In the genomic region with DNA sequence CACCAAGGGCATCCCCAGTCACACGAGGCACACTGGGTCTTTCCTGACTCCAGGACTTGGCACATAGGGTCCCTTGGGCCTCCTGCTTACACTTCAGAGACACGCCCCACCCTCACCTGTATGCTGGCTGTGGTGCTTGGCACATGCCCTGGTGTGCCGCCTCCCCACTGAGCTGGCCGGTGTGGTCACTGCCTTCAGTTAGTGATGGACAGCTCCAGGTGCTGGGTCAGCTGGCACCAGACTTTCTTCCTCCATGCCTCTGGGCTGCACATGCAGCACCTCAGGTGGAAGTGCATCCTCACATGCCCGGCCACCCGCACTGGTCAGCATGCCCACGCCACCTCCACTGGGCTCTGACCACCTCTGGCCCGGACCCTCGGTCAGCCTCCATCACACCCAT, we compare ENCODE assay signal across 30 cellular contexts. TPM values are rescaled to one million over a fixed set of nuclear protein-coding genes. Genes with fewer than 3 reads are reported as not detected.
DNase-seq lines count a peak whose midpoint lies in the region; ATAC-seq and TF ChIP-seq lines count a peak whose summit lies in the region.
"Had no signal": no experiment of that assay in that cellular context is flagged by ENCODE, and none has a peak within 500 bp of the region (broad histone marks: within the 10 kb centered on the region; RNA-seq: fewer than 3 reads in every experiment).

No MANE protein-coding gene starts in this region.

- peak overlapping the region; percentile 31 for H3K27ac Mint-ChIP-seq in T-helper 1 cell treated with Interleukin-12 subunit alpha and Interleukin-12 subunit beta and Interleukin-4 antibody, amounts not matched to agents 30 μg/mL and 1 μg/mL, for 36 hours
- H3K27ac Mint-ChIP-seq in naive thymus-derived CD4-positive, alpha-beta T cell, result peak overlapping the region in 5 of 9 donors; percentile 4 to 97 (median 95)
- H3K27ac Mint-ChIP-seq in stimulated activated effector memory CD8-positive, alpha-beta T cell treated with anti-CD3 and anti-CD28 coated beads, Interleukin-12 subunit alpha, Interleukin-12 subunit beta, amount 100 ng/mL, for 72 hours, result no peak overlapping the region
- H3K27ac Mint-ChIP-seq in endothelial cell (ENCODE audit: unreplicated experiment), result no peak overlapping the region
- H3K27ac Mint-ChIP-seq: dendritic cell treated with granulocyte-macrophage colony-stimulating factor and Interleukin-4, amounts not matched to agents 40 ng/mL and 50 ng/mL, for 4 days; mesothelial cell of epicardium had no signal

- POLR2A ChIA-PET in naive thymus-derived CD4-positive, alpha-beta T cell (lab: Charles Lee), result interaction anchor here (1.5 to 35.0 kb wide), 4 partner anchors 15 to 192 kb away, joined by 4 to 4370 read pairs (median 542); partner anchors contain the start of genes FAM32A and KLF2

- H3K27me3 Mint-ChIP-seq in T-helper 1 cell treated with Interleukin-12 subunit alpha and Interleukin-12 subunit beta and Interleukin-4 antibody, amounts not matched to agents 30 μg/mL and 1 μg/mL, for 36 hours (ENCODE audit: low read depth), result no peaks in the 10 kb centered on the region
- no peaks in the 10 kb centered on the region for H3K27me3 Mint-ChIP-seq in naive thymus-derived CD4-positive, alpha-beta T cell
- H3K27me3 Mint-ChIP-seq in endothelial cell (ENCODE audit: unreplicated experiment), result peaks cover 13% of the 10 kb centered on the region

- DNase-seq in T-helper 1 cell, result no peak
- peak; percentile 67 for DNase-seq in cardiac septum (ENCODE audit: low spot score)
- DNase-seq in heart right ventricle, result no peak
- no peak for DNase-seq in naive thymus-derived CD4-positive, alpha-beta T cell
- DNase-seq in stimulated activated effector memory CD8-positive, alpha-beta T cell treated with anti-CD3 and anti-CD28 coated beads, Interleukin-12 subunit alpha, Interleukin-12 subunit beta, amount 100 ng/mL, for 72 hours (ENCODE audit: low spot score in 2 of 2), result no peak
- no peak for DNase-seq in endothelial cell (ENCODE audit: low spot score)
- DNase-seq: activated CD4-positive, alpha-beta T cell treated with anti-CD3 and anti-CD28 coated beads for 1 hour; activated naive CD4-positive, alpha-beta T cell treated with anti-CD3 and anti-CD28 coated beads, Interleukin-2, amount 50 U/mL, for 16 hours; activated T-cell treated with anti-CD3 and anti-CD28 coated beads, Interleukin-2, amount 50 U/mL, for 48 hours; caudate nucleus; hippocampal formation; KG1; left ventricle myocardium superior; MM.1S; NCI-H1417 treated with DMSO at 0.1 percent for 48 hours; NCI-H2081 treated with DMSO at 0.1 percent for 48 hours; NCI-H345; stimulated activated CD4-positive, alpha-beta T cell treated with anti-CD3 and anti-CD28 coated beads, Interleukin-12 subunit alpha, Interleukin-12 subunit beta, amount 100 ng/mL, for 4 hours; stimulated activated CD4-positive, alpha-beta T cell treated with anti-CD3 and anti-CD28 coated beads, Interleukin-4, amount 100 ng/mL, for 4 hours; stimulated activated naive CD4-positive, alpha-beta T cell treated with Interleukin-2 at 50 U/mL for 16 hours; testis had no signal

- no peak overlapping the region for H3K4me3 ChIP-seq in heart right ventricle
- H3K4me3 ChIP-seq in naive thymus-derived CD4-positive, alpha-beta T cell (ENCODE audit: low read length), result no peak overlapping the region
- H3K4me3 ChIP-seq: GM12878, pancreas, right atrium auricular region, testis had no signal

- no peak overlapping the region for H3K27ac ChIP-seq in heart right ventricle
- H3K27ac ChIP-seq in naive thymus-derived CD4-positive, alpha-beta T cell (ENCODE audit: low read depth, low read length), result peak overlapping the region; percentile 64
- H3K27ac ChIP-seq: 22Rv1, pancreas, right atrium auricular region, testis had no signal

- no peaks in the 10 kb centered on the region for H3K27me3 ChIP-seq in heart right ventricle
- H3K27me3 ChIP-seq in naive thymus-derived CD4-positive, alpha-beta T cell (ENCODE audit: control insufficient read depth in 2 of 2, insufficient read depth in 2 of 2, low read length in 2 of 2), result no peaks in the 10 kb centered on the region
- H3K27me3 ChIP-seq: pancreas, right atrium auricular region, testis had no signal

- CTCF ChIA-PET in naive thymus-derived CD4-positive, alpha-beta T cell (lab: Charles Lee), result interaction anchor here (0.6 to 2.5 kb wide), 6 partner anchors 9 to 155 kb away, joined by 3 to 16 read pairs (median 3); no protein-coding TSS in a partner anchor

- H3K9me3 ChIP-seq in heart right ventricle, result no peaks in the 10 kb centered on the region
- no peaks in the 10 kb centered on the region for H3K9me3 ChIP-seq in naive thymus-derived CD4-positive, alpha-beta T cell (ENCODE audit: control insufficient read depth in 2 of 3, low read length in 3 of 3)
- H3K9me3 ChIP-seq: pancreas, right atrium auricular region, testis had no signal

- no peak overlapping the region for H3K4me3 Mint-ChIP-seq in T-helper 1 cell treated with Interleukin-12 subunit alpha and Interleukin-12 subunit beta and Interleukin-4 antibody, amounts not matched to agents 30 μg/mL and 1 μg/mL, for 36 hours
- H3K4me3 Mint-ChIP-seq in naive thymus-derived CD4-positive, alpha-beta T cell, result peak overlapping the region in 7 of 10 donors; percentile 2 to 67 (median 37)
- no peak overlapping the region for H3K4me3 Mint-ChIP-seq in stimulated activated effector memory CD8-positive, alpha-beta T cell treated with anti-CD3 and anti-CD28 coated beads, Interleukin-12 subunit alpha, Interleukin-12 subunit beta, amount 100 ng/mL, for 72 hours
- H3K4me3 Mint-ChIP-seq in endothelial cell (ENCODE audit: unreplicated experiment), result no peak overlapping the region
- H3K4me3 Mint-ChIP-seq: dendritic cell treated with granulocyte-macrophage colony-stimulating factor and Interleukin-4, amounts not matched to agents 40 ng/mL and 50 ng/mL, for 4 days; mesothelial cell of epicardium had no signal

- H3K36me3 ChIP-seq in heart right ventricle, result peaks cover 0 to 57% (median 23%) of the 10 kb centered on the region in 9 donors
- no peaks in the 10 kb centered on the region for H3K36me3 ChIP-seq in naive thymus-derived CD4-positive, alpha-beta T cell (ENCODE audit: control insufficient read depth in 2 of 3, insufficient read depth in 3 of 3, low read length in 3 of 3)

- intact Hi-C loops in cardiac septum (cut with DNase I), result no loop called here
- intact Hi-C loops in heart right ventricle (cut with DNase I), result loop anchor here in 1 of 10 donors (10.0 kb wide), 1 partner anchor 53 kb away; the partner anchor contains the start of gene KLF2
- intact Hi-C loops in naive thymus-derived CD4-positive, alpha-beta T cell (cut with micrococcal nuclease), result no loop called here

- H3K4me1 ChIP-seq in heart right ventricle, result peaks cover 19 to 57% (median 37%) of the 10 kb centered on the region in 9 donors
- peaks cover 75 to 92% of the 10 kb centered on the region in 2 donors for H3K4me1 ChIP-seq in naive thymus-derived CD4-positive, alpha-beta T cell (ENCODE audit: control insufficient read depth in 2 of 2, insufficient read depth in 2 of 2, low read length in 2 of 2)

- ATAC-seq in heart right ventricle (no peak), GM21526 (IDR thresholded peaks at IDR 0.05; ENCODE audit: low FRiP score, unreplicated experiment) (no peak)
- no peak for ATAC-seq in naive thymus-derived CD4-positive, alpha-beta T cell
- no peak for ATAC-seq in stimulated activated effector memory CD8-positive, alpha-beta T cell treated with anti-CD3 and anti-CD28 coated beads, Interleukin-12 subunit alpha, Interleukin-12 subunit beta, amount 100 ng/mL, for 72 hours
- ATAC-seq: GM12878, left ventricle myocardium superior, Panc1 had no signal

- peaks cover 48% of the 10 kb centered on the region for H3K36me3 Mint-ChIP-seq in T-helper 1 cell treated with Interleukin-12 subunit alpha and Interleukin-12 subunit beta and Interleukin-4 antibody, amounts not matched to agents 30 μg/mL and 1 μg/mL, for 36 hours (ENCODE audit: low read depth)
- H3K36me3 Mint-ChIP-seq in naive thymus-derived CD4-positive, alpha-beta T cell, result peaks cover 0 to 38% (median 4%) of the 10 kb centered on the region in 5 donors
- H3K36me3 Mint-ChIP-seq in stimulated activated effector memory CD8-positive, alpha-beta T cell treated with anti-CD3 and anti-CD28 coated beads, Interleukin-12 subunit alpha, Interleukin-12 subunit beta, amount 100 ng/mL, for 72 hours, result peaks cover 5% of the 10 kb centered on the region
- H3K36me3 Mint-ChIP-seq in endothelial cell (ENCODE audit: low read depth, unreplicated experiment), result peaks cover 35% of the 10 kb centered on the region

- WGBS in heart right ventricle, 2 donors, result 96% methylated on average over 9 of the region's 9 CpGs

- H3K9me3 Mint-ChIP-seq in T-helper 1 cell treated with Interleukin-12 subunit alpha and Interleukin-12 subunit beta and Interleukin-4 antibody, amounts not matched to agents 30 μg/mL and 1 μg/mL, for 36 hours, result no peaks in the 10 kb centered on the region
- H3K9me3 Mint-ChIP-seq in naive thymus-derived CD4-positive, alpha-beta T cell, result no peaks in the 10 kb centered on the region
- H3K9me3 Mint-ChIP-seq in stimulated activated effector memory CD8-positive, alpha-beta T cell treated with anti-CD3 and anti-CD28 coated beads, Interleukin-12 subunit alpha, Interleukin-12 subunit beta, amount 100 ng/mL, for 72 hours, result no peaks in the 10 kb centered on the region
- H3K9me3 Mint-ChIP-seq in endothelial cell (ENCODE audit: unreplicated experiment), result no peaks in the 10 kb centered on the region
- H3K9me3 Mint-ChIP-seq: dendritic cell treated with granulocyte-macrophage colony-stimulating factor and Interleukin-4, amounts not matched to agents 40 ng/mL and 50 ng/mL, for 4 days; mesothelial cell of epicardium had no signal

- H3K4me1 Mint-ChIP-seq in T-helper 1 cell treated with Interleukin-12 subunit alpha and Interleukin-12 subunit beta and Interleukin-4 antibody, amounts not matched to agents 30 μg/mL and 1 μg/mL, for 36 hours (ENCODE audit: low read depth), result peaks cover 56% of the 10 kb centered on the region
- H3K4me1 Mint-ChIP-seq in naive thymus-derived CD4-positive, alpha-beta T cell, result peaks cover 25 to 91% (median 64%) of the 10 kb centered on the region in 7 donors
- H3K4me1 Mint-ChIP-seq in stimulated activated effector memory CD8-positive, alpha-beta T cell treated with anti-CD3 and anti-CD28 coated beads, Interleukin-12 subunit alpha, Interleukin-12 subunit beta, amount 100 ng/mL, for 72 hours, result peaks cover 66% of the 10 kb centered on the region
- H3K4me1 Mint-ChIP-seq in endothelial cell (ENCODE audit: unreplicated experiment), result no peaks in the 10 kb centered on the region
- H3K4me1 Mint-ChIP-seq: mesothelial cell of epicardium had no signal

- no peak for TF ChIP-seq CTCF in heart right ventricle (IDR thresholded peaks at IDR 0.05)
- no peak for TF ChIP-seq CTCF in endothelial cell (IDR thresholded peaks at IDR 0.05; ENCODE audit: unreplicated experiment)

RNA-seq across cellular contexts. Expression of gene KLF2, which starts 52.9 kb away (rescaled TPM):
- total RNA-seq in cardiac septum, result 44.6 TPM
- total RNA-seq in heart right ventricle, result 10 to 100 TPM; 25.5 to 76.2 (median 50.4) TPM
- polyA plus RNA-seq in heart right ventricle, result 10 to 100 TPM; 22.4 to 73.5 TPM
- total RNA-seq in naive thymus-derived CD4-positive, alpha-beta T cell, result 100 to 1,000 TPM; 195 to 630 (median 466) TPM
- 100 to 1,000 TPM; 119 to 149 TPM for polyA plus RNA-seq in naive thymus-derived CD4-positive, alpha-beta T cell
- total RNA-seq in endothelial cell (ENCODE audit: unreplicated experiment), result 48.9 TPM

Comparison
In these comparisons a context has a peak if more than half of its experiments do, and no peak if none do; other contexts are left out.
1. H3K27ac Mint-ChIP-seq: peak in T-helper 1 cell treated with Interleukin-12 subunit alpha and Interleukin-12 subunit beta and Interleukin-4 antibody, amounts not matched to agents 30 μg/mL and 1 μg/mL, for 36 hours (single experiment) and naive thymus-derived CD4-positive, alpha-beta T cell (5 of 9); none in stimulated activated effector memory CD8-positive, alpha-beta T cell treated with anti-CD3 and anti-CD28 coated beads, Interleukin-12 subunit alpha, Interleukin-12 subunit beta, amount 100 ng/mL, for 72 hours (single experiment) and endothelial cell (single experiment).
2. H3K4me3 Mint-ChIP-seq: peak in naive thymus-derived CD4-positive, alpha-beta T cell (7 of 10); none in T-helper 1 cell treated with Interleukin-12 subunit alpha and Interleukin-12 subunit beta and Interleukin-4 antibody, amounts not matched to agents 30 μg/mL and 1 μg/mL, for 36 hours (single experiment), stimulated activated effector memory CD8-positive, alpha-beta T cell treated with anti-CD3 and anti-CD28 coated beads, Interleukin-12 subunit alpha, Interleukin-12 subunit beta, amount 100 ng/mL, for 72 hours (single experiment) and endothelial cell (single experiment).